In the genomic region with DNA sequence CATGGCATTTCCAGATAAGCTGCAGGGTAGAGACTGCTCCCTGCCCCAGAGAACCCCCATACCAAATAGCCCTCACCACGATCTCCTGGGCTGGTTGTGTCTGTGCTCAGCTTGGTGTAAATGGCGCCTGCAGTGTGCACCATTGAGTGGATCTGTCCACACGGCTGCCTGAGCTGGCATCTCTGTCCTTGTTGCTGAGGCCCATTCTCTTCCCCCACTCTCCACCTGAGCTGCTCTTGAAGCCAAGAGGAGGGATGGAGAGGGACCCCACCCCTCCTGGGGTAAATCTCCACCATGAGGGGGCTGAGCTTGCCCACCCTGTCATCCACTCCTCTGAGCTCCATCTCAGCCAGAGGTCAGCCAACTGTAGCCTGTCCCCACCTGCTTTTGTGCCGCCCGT, we compare ENCODE assay signal across 14 cellular contexts. TPM values are rescaled to one million over a fixed set of nuclear protein-coding genes. Genes with fewer than 3 reads are reported as not detected.
DNase-seq lines count a peak whose midpoint lies in the region; ATAC-seq and TF ChIP-seq lines count a peak whose summit lies in the region.
"Had no signal": no experiment of that assay in that cellular context is flagged by ENCODE, and none has a peak within 500 bp of the region (broad histone marks: within the 10 kb centered on the region; RNA-seq: fewer than 3 reads in every experiment).

No MANE protein-coding gene starts in this region.

- H3K4me3 Mint-ChIP-seq in chondrocyte (ENCODE audit: unreplicated experiment) = no peak overlapping the region
- H3K4me3 Mint-ChIP-seq: B cell had no signal

- H3K27ac ChIP-seq in effector memory CD4-positive, alpha-beta T cell (ENCODE audit: insufficient read depth, low read length, poor library complexity, severe bottlenecking) = no peak overlapping the region

- H3K36me3 ChIP-seq in mucosa of descending colon (ENCODE audit: low read depth) = no peaks in the 10 kb centered on the region
- no peaks in the 10 kb centered on the region for H3K36me3 ChIP-seq in effector memory CD4-positive, alpha-beta T cell (ENCODE audit: control insufficient read depth, insufficient read depth, low read length)
- H3K36me3 ChIP-seq: HAP-1 had no signal

- H3K27me3 ChIP-seq in effector memory CD4-positive, alpha-beta T cell (replicated peaks; ENCODE audit: control insufficient read depth, insufficient read depth, low read length, poor library complexity, severe bottlenecking) = no peaks in the 10 kb centered on the region

- H3K4me3 ChIP-seq in mucosa of descending colon = no peak overlapping the region
- no peak overlapping the region for H3K4me3 ChIP-seq in effector memory CD4-positive, alpha-beta T cell (ENCODE audit: insufficient read depth, low read depth, low read length, poor library complexity, severe bottlenecking)
- H3K4me3 ChIP-seq: HAP-1 had no signal

- peaks cover under 1% of the 10 kb centered on the region for H3K9me3 Mint-ChIP-seq in chondrocyte (ENCODE audit: low read depth)

- intact Hi-C loops in mucosa of descending colon (cut with DNase I, micrococcal nuclease) (no loop called here), posterior vena cava (cut with DNase I) (no loop called here)

- H3K4me1 Mint-ChIP-seq in chondrocyte (ENCODE audit: low read depth) = peaks cover 11% of the 10 kb centered on the region

- no peaks in the 10 kb centered on the region for H3K9me3 ChIP-seq in mucosa of descending colon
- no peaks in the 10 kb centered on the region for H3K9me3 ChIP-seq in effector memory CD4-positive, alpha-beta T cell (ENCODE audit: control insufficient read depth, low read length)
- H3K9me3 ChIP-seq: HAP-1 had no signal

- H3K36me3 Mint-ChIP-seq in chondrocyte (ENCODE audit: low read depth) = no peaks in the 10 kb centered on the region
- H3K36me3 Mint-ChIP-seq: CD4-positive, alpha-beta memory T cell had no signal

- ATAC-seq in mucosa of descending colon (no peak), GM18907 (IDR thresholded peaks at IDR 0.05; ENCODE audit: unreplicated experiment) (no peak), GM21526 (IDR thresholded peaks at IDR 0.05; ENCODE audit: low FRiP score, unreplicated experiment) (no peak)

- H3K27me3 Mint-ChIP-seq in chondrocyte (ENCODE audit: low read depth) = no peaks in the 10 kb centered on the region

- peak; percentile 53 for DNase-seq in chondrocyte (ENCODE audit: low spot score)
- peak in 2 of 3 donors; percentile 14 to 19 for DNase-seq in mucosa of descending colon
- peak; percentile 36 for DNase-seq in posterior vena cava (ENCODE audit: low spot score)
- no peak for DNase-seq in effector memory CD4-positive, alpha-beta T cell
- DNase-seq in NCI-H1417 treated with DMSO at 0.1 percent for 48 hours (lab: John Stamatoyannopoulos, UW) = no peak
- DNase-seq: C1 segment of cervical spinal cord; CD4-positive, alpha-beta memory T cell; DMS153; DMS79 treated with DMSO at 0.1 percent for 48 hours; EL had no signal

- peaks cover 36% of the 10 kb centered on the region for H3K4me1 ChIP-seq in mucosa of descending colon (ENCODE audit: low read depth)
- H3K4me1 ChIP-seq in effector memory CD4-positive, alpha-beta T cell (ENCODE audit: control insufficient read depth, insufficient read depth, low read length, poor library complexity, severe bottlenecking) = peaks cover 9% of the 10 kb centered on the region
- H3K4me1 ChIP-seq: HAP-1 had no signal

- TF ChIP-seq CTCF in chondrocyte (IDR thresholded peaks at IDR 0.05) (no peak), mucosa of descending colon (IDR thresholded peaks at IDR 0.05) (no peak)

- H3K27ac Mint-ChIP-seq in chondrocyte (ENCODE audit: unreplicated experiment) = no peak overlapping the region
- H3K27ac Mint-ChIP-seq: B cell had no signal

RNA-seq across cellular contexts. Expression of a gene that starts 18.0 kb away (rescaled TPM):
- 4.2 to 6.3 TPM (median 4.6 TPM) in 3 replicates for total RNA-seq in chondrocyte
- total RNA-seq in mucosa of descending colon = 10 to 100 TPM in 1 of 3 donors, 1 to 10 TPM in 2; 6.8 to 10.4 (median 8.9) TPM
- 1 to 10 TPM; 5.6 to 6.2 TPM for total RNA-seq in posterior vena cava

Comparison
In these comparisons a context has a peak if more than half of its experiments do, and no peak if none do; other contexts are left out.
1. DNase-seq: peak in chondrocyte (single experiment), mucosa of descending colon (2 of 3) and posterior vena cava (single experiment); none in effector memory CD4-positive, alpha-beta T cell (0 of 3) and NCI-H1417 treated with DMSO at 0.1 percent for 48 hours (single experiment).